Comparison of ENCODE assay signal across 8 cellular contexts in genomic region chr12:47207829-47208248, GRCh38.
A peak's percentile ranks its signal among the peaks of the same experiment; 100 is the strongest.
DNase-seq lines count a peak whose midpoint lies in the region; ATAC-seq and TF ChIP-seq lines count a peak whose summit lies in the region.

No MANE protein-coding gene starts in this region.

- H3K4me1 ChIP-seq in OCI-LY3 (ENCODE audit: low read length) (peaks cover 48% of the 10 kb centered on the region), neutrophil (ENCODE audit: control insufficient read depth in 1 of 2, insufficient read depth in 1 of 2, low read depth in 1 of 2, low read length in 1 of 2) (peaks cover 46 to 49% of the 10 kb centered on the region in 2 experiments)

- H3K4me3 ChIP-seq in OCI-LY3 (ENCODE audit: low read length) (peak overlapping the region; percentile 45), neutrophil (ENCODE audit: low read depth in 1 of 2, low read length in 1 of 2) (peak overlapping the region in 1 of 2 experiments; percentile 6)

- peak overlapping the region; percentile 73 for H3K4me2 ChIP-seq in OCI-LY3 (ENCODE audit: low read length)

- DNase-seq in 8988T: no peak
- DNase-seq in putamen (ENCODE audit: low spot score): no peak
- DNase-seq in AG20443 (ENCODE audit: low spot score): no peak
- DNase-seq in COLO829 (ENCODE audit: low spot score): no peak

- H3K79me2 ChIP-seq in OCI-LY3 (ENCODE audit: low read length): no peaks in the 10 kb centered on the region

- H4K20me1 ChIP-seq in OCI-LY3 (ENCODE audit: insufficient read depth, low read length): no peaks in the 10 kb centered on the region

- peak overlapping the region; percentile 95 for H3K27ac ChIP-seq in OCI-LY3 (ENCODE audit: low read length)
- H3K27ac ChIP-seq in neutrophil: peak overlapping the region; percentile 90

- H3K9ac ChIP-seq in OCI-LY3 (ENCODE audit: low read length): peak overlapping the region; percentile 80

- ATAC-seq in GM18909 (IDR thresholded peaks at IDR 0.05; ENCODE audit: poor library complexity, unreplicated experiment) (peak; percentile 76), HG02884 (IDR thresholded peaks at IDR 0.05; ENCODE audit: unreplicated experiment) (peak; percentile 75)

- no peak overlapping the region for H2AFZ ChIP-seq in OCI-LY3 (ENCODE audit: low read depth, low read length)

- no peaks in the 10 kb centered on the region for H3K27me3 ChIP-seq in OCI-LY3 (ENCODE audit: low read depth, low read length)
- no peaks in the 10 kb centered on the region for H3K27me3 ChIP-seq in neutrophil

- peaks cover 24% of the 10 kb centered on the region for H3K36me3 ChIP-seq in OCI-LY3 (replicated peaks; ENCODE audit: low read depth, low read length)
- H3K36me3 ChIP-seq in neutrophil: peaks cover 5% of the 10 kb centered on the region

- H3K9me3 ChIP-seq in OCI-LY3 (ENCODE audit: insufficient read depth, low read length) (no peaks in the 10 kb centered on the region), neutrophil (no peaks in the 10 kb centered on the region)

- TF ChIP-seq CTCF in OCI-LY3 (IDR thresholded peaks at IDR 0.05; ENCODE audit: low read depth, low read length) (no peak), neutrophil (IDR thresholded peaks at IDR 0.05) (no peak)
